8 cellular contexts compared by ENCODE assay signal in the genomic region with DNA sequence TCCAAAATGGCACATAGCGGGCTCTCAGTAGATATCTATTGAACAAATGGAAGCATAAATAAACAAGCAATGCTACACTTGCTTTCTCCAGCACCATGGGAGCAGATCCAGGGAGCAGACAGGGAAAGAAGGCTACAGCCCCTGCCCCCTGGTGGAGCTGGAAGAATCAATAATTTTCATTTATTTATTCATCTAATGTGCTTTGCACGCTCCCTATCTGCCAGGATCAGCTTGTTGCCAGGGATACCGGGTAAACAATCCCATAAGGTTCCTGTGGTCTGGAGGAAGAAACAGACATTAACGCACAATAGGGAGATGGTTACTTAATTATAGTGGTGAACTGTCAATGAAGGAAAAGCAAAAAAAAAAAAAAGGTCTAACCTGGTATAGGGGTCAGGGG. TPM values are rescaled to one million over a fixed set of nuclear protein-coding genes. Genes with fewer than 3 reads are reported as not detected.
A peak's percentile ranks its signal among the peaks of the same experiment; 100 is the strongest.
DNase-seq lines count a peak whose midpoint lies in the region; ATAC-seq and TF ChIP-seq lines count a peak whose summit lies in the region.

No MANE protein-coding gene starts in this region.

- no peaks in the 10 kb centered on the region for H3K9me3 ChIP-seq in BE2C

- no peak overlapping the region for H3K4me3 ChIP-seq in BE2C (ENCODE audit: low read depth, low read length)
- no peak overlapping the region for H3K4me3 ChIP-seq in astrocyte of the cerebellum (ENCODE audit: low read depth, low read length)
- no peak overlapping the region for H3K4me3 ChIP-seq in kidney epithelial cell (ENCODE audit: low read depth, low read length)

- no peaks in the 10 kb centered on the region for H3K27me3 ChIP-seq in BE2C
- no peaks in the 10 kb centered on the region for H3K27me3 ChIP-seq in kidney epithelial cell (ENCODE audit: control insufficient read depth, insufficient read depth, low read length)

- H3K9me3 Mint-ChIP-seq in mesothelial cell of epicardium = peaks cover 4% of the 10 kb centered on the region

- peak; percentile 56 for TF ChIP-seq CTCF in BE2C (IDR thresholded peaks at IDR 0.05; ENCODE audit: low read depth, low read length)
- peak; percentile 56 for TF ChIP-seq CTCF in astrocyte of the cerebellum (IDR thresholded peaks at IDR 0.05; ENCODE audit: low read depth, low read length, missing control alignments)
- peak; percentile 31 for TF ChIP-seq CTCF in kidney epithelial cell (IDR thresholded peaks at IDR 0.05; ENCODE audit: insufficient read depth, low read length, poor library complexity, severe bottlenecking)
- TF ChIP-seq CTCF in mesothelial cell of epicardium (IDR thresholded peaks at IDR 0.05; ENCODE audit: unreplicated experiment) = no peak

- peaks cover under 1% of the 10 kb centered on the region for H3K36me3 Mint-ChIP-seq in mesothelial cell of epicardium

- H3K27ac Mint-ChIP-seq in mesothelial cell of epicardium = no peak overlapping the region

- DNase-seq in BE2C = peak; percentile 73
- DNase-seq in NCI-H1092 (lab: John Stamatoyannopoulos, UW) = peak; percentile 46
- DNase-seq in astrocyte of the cerebellum (ENCODE audit: low read depth) = peak; percentile 63
- DNase-seq in kidney epithelial cell (ENCODE audit: low read depth) = no peak
- no peak for DNase-seq in caudate nucleus (lab: John Stamatoyannopoulos, UW)
- no peak for DNase-seq in NCI-H774 (lab: John Stamatoyannopoulos, UW)
- no peak for DNase-seq in mesothelial cell of epicardium (ENCODE audit: low spot score in 2 of 2, unreplicated experiment in 2 of 2)

- H3K27me3 Mint-ChIP-seq in mesothelial cell of epicardium (ENCODE audit: low read depth) = no peaks in the 10 kb centered on the region

- H3K4me3 Mint-ChIP-seq in mesothelial cell of epicardium = no peak overlapping the region

- peaks cover 5% of the 10 kb centered on the region for H3K4me1 Mint-ChIP-seq in mesothelial cell of epicardium

- H3K4me1 ChIP-seq in BE2C = no peaks in the 10 kb centered on the region

- H3K27ac ChIP-seq in caudate nucleus (ENCODE audit: low read depth, low read length) = no peak overlapping the region

- ATAC-seq in GM21515 (IDR thresholded peaks at IDR 0.05; ENCODE audit: unreplicated experiment) = no peak

- H3K36me3 ChIP-seq in BE2C (no peaks in the 10 kb centered on the region), kidney epithelial cell (ENCODE audit: control insufficient read depth, insufficient read depth, low read length) (no peaks in the 10 kb centered on the region)

- in situ Hi-C loops in astrocyte of the cerebellum (cut with HindIII; ENCODE audit: low sequenced_read_pairs) = no loop called here

RNA-seq across cellular contexts. Expression of a gene that starts 40.1 kb away (rescaled TPM):
- 15.9 TPM for polyA plus RNA-seq in BE2C (2012; ENCODE audit: insufficient read depth, insufficient read length, low read depth)
- total RNA-seq in kidney epithelial cell = 54.1 and 67.1 TPM in 2 replicates
- 94.0 to 99.8 TPM (median 98.6 TPM) in 3 replicates for total RNA-seq in mesothelial cell of epicardium

RNA-seq across cellular contexts. Expression of a gene that starts 47.3 kb away (rescaled TPM):
- 53.1 TPM for polyA plus RNA-seq in BE2C (2012; ENCODE audit: insufficient read depth, insufficient read length, low read depth)
- total RNA-seq in kidney epithelial cell = 60.8 and 82.0 TPM in 2 replicates
- total RNA-seq in mesothelial cell of epicardium = 46.6 to 54.2 TPM (median 50.7 TPM) in 3 replicates

Comparison
In these comparisons a context has a peak if more than half of its experiments do, and no peak if none do; other contexts are left out.
1. DNase-seq: peak in BE2C (single experiment), NCI-H1092 (single experiment) and astrocyte of the cerebellum (single experiment); none in kidney epithelial cell (single experiment), caudate nucleus (0 of 61), NCI-H774 (single experiment) and mesothelial cell of epicardium (0 of 2).